In genomic region chr17:47907932-47908562, GRCh38 we compare ENCODE assay signal across 15 cellular contexts. TPM values are rescaled to one million over a fixed set of nuclear protein-coding genes. Genes with fewer than 3 reads are reported as not detected.
DNase-seq lines count a peak whose midpoint lies in the region; ATAC-seq and TF ChIP-seq lines count a peak whose summit lies in the region.
"Had no signal": no experiment of that assay in that cellular context is flagged by ENCODE, and none has a peak within 500 bp of the region (broad histone marks: within the 10 kb centered on the region; RNA-seq: fewer than 3 reads in every experiment).

No MANE protein-coding gene starts in this region.

- no peak for TF ChIP-seq CTCF in fibroblast of villous mesenchyme (IDR thresholded peaks at IDR 0.05; ENCODE audit: insufficient read depth, low read depth, low read length)

- no peaks in the 10 kb centered on the region for H3K27me3 Mint-ChIP-seq in stimulated activated naive B cell treated with anti-CD40 and anti-IgM and Interleukin-4, amounts not matched to agents 10 μg/mL and 1 μg/mL and 100 μg/mL, for 72 hours
- H3K27me3 Mint-ChIP-seq: stimulated activated naive CD8-positive, alpha-beta T cell treated with anti-CD3 and anti-CD28 coated beads, Interleukin-15, Interleukin-2, amounts not matched to agents 100 ng/mL and 50 ng/mL, for 24 hours had no signal

- DNase-seq in KBM-7, result peak; percentile 35
- peak; percentile 7 for DNase-seq in SKM-1 treated with dmso at 0.1 percent for 144 hours (lab: John Stamatoyannopoulos, UW; ENCODE audit: unreplicated experiment)
- peak; percentile 45 for DNase-seq in fibroblast of villous mesenchyme (ENCODE audit: low read depth)
- DNase-seq in stimulated activated naive B cell treated with anti-CD40 and anti-IgM and Interleukin-4, amounts not matched to agents 10 μg/mL and 1 μg/mL and 100 μg/mL, for 72 hours, result no peak
- no peak for DNase-seq in hypothalamus (lab: John Stamatoyannopoulos, UW)
- no peak for DNase-seq in nucleus accumbens (lab: John Stamatoyannopoulos, UW)
- DNase-seq: activated gamma-delta T cell; dermis blood vessel endothelial cell; NCI-H1417 treated with DMSO at 0.1 percent for 48 hours; SK-N-SH; stimulated activated CD4-positive, alpha-beta T cell treated with anti-CD3 and anti-CD28 coated beads, Interleukin-2, amount 100 ng/mL, for 24 hours had no signal

- H3K36me3 Mint-ChIP-seq in stimulated activated naive B cell treated with anti-CD40 and anti-IgM and Interleukin-4, amounts not matched to agents 10 μg/mL and 1 μg/mL and 100 μg/mL, for 72 hours, result peaks cover 20 to 35% of the 10 kb centered on the region in 2 donors

- no peaks in the 10 kb centered on the region for H3K9me3 Mint-ChIP-seq in stimulated activated naive B cell treated with anti-CD40 and anti-IgM and Interleukin-4, amounts not matched to agents 10 μg/mL and 1 μg/mL and 100 μg/mL, for 72 hours
- H3K9me3 Mint-ChIP-seq: stimulated activated naive CD8-positive, alpha-beta T cell treated with anti-CD3 and anti-CD28 coated beads, Interleukin-15, Interleukin-2, amounts not matched to agents 100 ng/mL and 50 ng/mL, for 24 hours had no signal

- ATAC-seq in stimulated activated naive B cell treated with anti-CD40 and anti-IgM and Interleukin-4, amounts not matched to agents 10 μg/mL and 1 μg/mL and 100 μg/mL, for 72 hours (replicated peaks), result no peak
- no peak for ATAC-seq in HG02970 (IDR thresholded peaks at IDR 0.05; ENCODE audit: low FRiP score, unreplicated experiment)

- peaks cover 22 to 42% of the 10 kb centered on the region in 2 donors for H3K4me1 Mint-ChIP-seq in stimulated activated naive B cell treated with anti-CD40 and anti-IgM and Interleukin-4, amounts not matched to agents 10 μg/mL and 1 μg/mL and 100 μg/mL, for 72 hours

- H3K4me3 ChIP-seq in fibroblast of villous mesenchyme (ENCODE audit: low read depth, low read length), result peak overlapping the region; percentile 4

- in situ Hi-C loops in KBM-7 (cut with MboI; ENCODE audit: low pct_unique_long_range_greater_than_20kb, low sequenced_read_pairs), result no loop called here

- H3K4me3 Mint-ChIP-seq in stimulated activated naive B cell treated with anti-CD40 and anti-IgM and Interleukin-4, amounts not matched to agents 10 μg/mL and 1 μg/mL and 100 μg/mL, for 72 hours, result peak overlapping the region; percentile 6 to 47
- H3K4me3 Mint-ChIP-seq: stimulated activated naive CD8-positive, alpha-beta T cell treated with anti-CD3 and anti-CD28 coated beads, Interleukin-15, Interleukin-2, amounts not matched to agents 100 ng/mL and 50 ng/mL, for 24 hours had no signal

- H3K27ac Mint-ChIP-seq in stimulated activated naive B cell treated with anti-CD40 and anti-IgM and Interleukin-4, amounts not matched to agents 10 μg/mL and 1 μg/mL and 100 μg/mL, for 72 hours, result peak overlapping the region; percentile 81
- H3K27ac Mint-ChIP-seq: stimulated activated naive CD8-positive, alpha-beta T cell treated with anti-CD3 and anti-CD28 coated beads, Interleukin-15, Interleukin-2, amounts not matched to agents 100 ng/mL and 50 ng/mL, for 24 hours had no signal

RNA-seq across cellular contexts. Expression of gene SP2, which starts 12.0 kb away (rescaled TPM):
- total RNA-seq in fibroblast of villous mesenchyme, result 0.64 and 2.2 TPM in 2 replicates

RNA-seq across cellular contexts. Expression of gene PNPO, which starts 33.3 kb away (rescaled TPM):
- 20.0 and 49.2 TPM in 2 replicates for total RNA-seq in fibroblast of villous mesenchyme

RNA-seq across cellular contexts. Expression of gene PRR15L, which starts 49.6 kb away (rescaled TPM):
- total RNA-seq in fibroblast of villous mesenchyme, result not detected in 2 replicates
- total RNA-seq: dermis blood vessel endothelial cell, glomerular endothelial cell, osteocyte had no signal

RNA-seq across cellular contexts. Expression of gene SP6, which starts 57.1 kb away (rescaled TPM):
- total RNA-seq in fibroblast of villous mesenchyme, result under 0.01 TPM in 2 replicates

Comparison
In these comparisons a context has a peak if more than half of its experiments do, and no peak if none do; other contexts are left out.
1. DNase-seq: peak in KBM-7 (single experiment), SKM-1 treated with dmso at 0.1 percent for 144 hours (single experiment) and fibroblast of villous mesenchyme (single experiment); none in stimulated activated naive B cell treated with anti-CD40 and anti-IgM and Interleukin-4, amounts not matched to agents 10 μg/mL and 1 μg/mL and 100 μg/mL, for 72 hours (single experiment), hypothalamus (0 of 51) and nucleus accumbens (0 of 56).